ENCODE assay signal across 9 cellular contexts in the genomic region with DNA sequence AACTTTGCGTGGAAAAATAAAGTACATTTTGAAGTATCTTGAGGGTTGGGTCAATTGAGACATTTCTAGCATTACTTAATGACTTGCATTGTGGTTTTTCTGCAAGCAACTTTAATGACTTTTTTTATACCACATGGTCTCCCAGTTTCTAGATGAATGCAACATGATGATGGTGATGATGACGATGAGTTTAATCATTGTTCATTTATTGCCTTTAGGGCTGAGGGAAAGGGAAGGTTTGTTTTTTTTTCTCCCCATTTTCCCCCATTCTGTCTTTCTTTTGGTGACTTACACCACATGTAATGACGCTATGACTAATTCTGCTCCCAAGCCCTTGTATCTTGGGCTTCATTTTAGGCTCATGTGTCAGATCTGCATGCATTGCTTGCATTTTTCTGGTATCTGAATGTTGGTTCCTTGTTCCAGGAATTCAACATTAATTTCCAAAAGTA. TPM values are rescaled to one million over a fixed set of nuclear protein-coding genes. Genes with fewer than 3 reads are reported as not detected.
DNase-seq lines count a peak whose midpoint lies in the region; ATAC-seq, FAIRE-seq and TF ChIP-seq lines count a peak whose summit lies in the region.
"Had no signal": no experiment of that assay in that cellular context is flagged by ENCODE, and none has a peak within 500 bp of the region (broad histone marks: within the 10 kb centered on the region; RNA-seq: fewer than 3 reads in every experiment).

No MANE protein-coding gene starts in this region.

- DNase-seq in COLO829 (ENCODE audit: low spot score): peak; percentile 42
- DNase-seq in astrocyte (ENCODE audit: low read depth): peak; percentile 99
- DNase-seq in head of caudate nucleus: no peak
- no peak for DNase-seq in colonic mucosa
- DNase-seq in superior temporal gyrus (ENCODE audit: extremely low spot score): no peak
- DNase-seq in effector CD8-positive, alpha-beta T cell (lab: John Stamatoyannopoulos, UW): no peak
- DNase-seq: KBM-7 had no signal

- H3K4me3 ChIP-seq in astrocyte (ENCODE audit: insufficient read depth, low read depth, low read length) (peak overlapping the region; percentile 4), mesodermal cell (ENCODE audit: extremely low read depth, insufficient read depth, low read length, poor library complexity, severe bottlenecking) (no peak overlapping the region), colonic mucosa (no peak overlapping the region)

- peak overlapping the region; percentile 92 for H3K27ac Mint-ChIP-seq in astrocyte (ENCODE audit: unreplicated experiment)

- peaks cover 37% of the 10 kb centered on the region for H3K4me1 ChIP-seq in astrocyte (ENCODE audit: insufficient read depth, low read length)
- H3K4me1 ChIP-seq in mesodermal cell (ENCODE audit: control insufficient read depth, insufficient read depth, low read length, poor library complexity, severe bottlenecking): peaks cover 20% of the 10 kb centered on the region
- no peaks in the 10 kb centered on the region for H3K4me1 ChIP-seq in colonic mucosa

- WGBS in mesodermal cell (ENCODE audit: insufficient coverage in 2 of 2), 2 experiments: no CpG with 5 or more reads among the region's 3 CpGs

- intact Hi-C loops in head of caudate nucleus (cut with DNase I) (no loop called here), colonic mucosa (cut with DNase I) (no loop called here)

- no peaks in the 10 kb centered on the region for H3K9me3 ChIP-seq in astrocyte (ENCODE audit: insufficient read depth, low read depth, low read length)
- no peaks in the 10 kb centered on the region for H3K9me3 ChIP-seq in mesodermal cell (ENCODE audit: control insufficient read depth, low read length)
- H3K9me3 ChIP-seq in colonic mucosa: no peaks in the 10 kb centered on the region

- H3K36me3 ChIP-seq in astrocyte (ENCODE audit: insufficient read depth, low read length) (no peaks in the 10 kb centered on the region), mesodermal cell (ENCODE audit: control insufficient read depth, insufficient read depth, low read length) (peaks cover 39% of the 10 kb centered on the region), colonic mucosa (peaks cover 3% of the 10 kb centered on the region)

- peak; percentile 26 for ATAC-seq in HG02798 (IDR thresholded peaks at IDR 0.05; ENCODE audit: poor library complexity, unreplicated experiment)

- H3K4me2 ChIP-seq in astrocyte (ENCODE audit: low read length): peak overlapping the region; percentile 74

- peak overlapping the region; percentile 94 for H3K27ac ChIP-seq in astrocyte (ENCODE audit: low read depth, low read length)
- H3K27ac ChIP-seq in mesodermal cell (ENCODE audit: low read depth, low read length, severe bottlenecking): peak overlapping the region; percentile 64
- H3K27ac ChIP-seq in colonic mucosa: no peak overlapping the region

- no peak overlapping the region for H2AFZ ChIP-seq in astrocyte (ENCODE audit: low read depth, low read length)

- no peaks in the 10 kb centered on the region for H4K20me1 ChIP-seq in astrocyte (ENCODE audit: insufficient read depth, low read length)

- peak overlapping the region; percentile 73 for H3K9ac ChIP-seq in astrocyte (ENCODE audit: low read length)
- no peak overlapping the region for H3K9ac ChIP-seq in colonic mucosa (ENCODE audit: low read depth in 2 of 2, low read length in 2 of 2)

- H3K79me2 ChIP-seq in astrocyte (ENCODE audit: insufficient read depth, low read length): peaks cover 25% of the 10 kb centered on the region

- H3K4me1 Mint-ChIP-seq in astrocyte (ENCODE audit: low read depth, unreplicated experiment): peaks cover 40% of the 10 kb centered on the region

- no peaks in the 10 kb centered on the region for H3K36me3 Mint-ChIP-seq in astrocyte (ENCODE audit: low read depth, unreplicated experiment)

- FAIRE-seq in astrocyte (lab: Jason Lieb, UNC): peak; percentile 99

- TF ChIP-seq CTCF in astrocyte (IDR thresholded peaks at IDR 0.05; ENCODE audit: insufficient read depth, low read depth, low read length) (no peak), colonic mucosa (IDR thresholded peaks at IDR 0.05) (no peak)

- peak overlapping the region; percentile 37 for H3K4me3 Mint-ChIP-seq in astrocyte (ENCODE audit: unreplicated experiment)

- no peaks in the 10 kb centered on the region for H3K27me3 Mint-ChIP-seq in astrocyte (ENCODE audit: low read depth, unreplicated experiment)

- H3K9me3 Mint-ChIP-seq in astrocyte (ENCODE audit: unreplicated experiment): no peaks in the 10 kb centered on the region

- no peaks in the 10 kb centered on the region for H3K27me3 ChIP-seq in astrocyte (ENCODE audit: insufficient read depth, low read length)
- no peaks in the 10 kb centered on the region for H3K27me3 ChIP-seq in colonic mucosa

RNA-seq across cellular contexts. Expression of a gene that starts 57.7 kb away (rescaled TPM):
- total RNA-seq in astrocyte: 0.62 and 1.6 TPM in 2 replicates
- polyA plus RNA-seq in mesodermal cell (2013, experiment 1 of 2): 0.44 TPM
- 0.51 TPM for polyA plus RNA-seq in mesodermal cell (2013, experiment 2 of 2)
- not detected for total RNA-seq in colonic mucosa

Comparison
In these comparisons a context has a peak if more than half of its experiments do, and no peak if none do; other contexts are left out.
1. DNase-seq: peak in COLO829 (single experiment) and astrocyte (single experiment); none in head of caudate nucleus (0 of 42), colonic mucosa (single experiment), superior temporal gyrus (single experiment) and effector CD8-positive, alpha-beta T cell (single experiment).